ENCODE assay signal across 1 cellular context in genomic region chrX:56764153-56764974, GRCh38.
A peak's percentile ranks its signal among the peaks of the same experiment; 100 is the strongest.
TF ChIP-seq lines count a peak whose summit lies in the region.

No MANE protein-coding gene starts in this region.

TF ChIP-seq in GM12878, 131 proteins besides CTCF, POLR2A, EP300 and RAD21 (continued from another document and continues in another):
- no peak for TF ChIP-seq ZNF687 (IDR thresholded peaks at IDR 0.05)
- TF ChIP-seq ZNF622 (IDR thresholded peaks at IDR 0.05), result no peak
- TF ChIP-seq ZNF207 (IDR thresholded peaks at IDR 0.05; ENCODE audit: borderline replicate concordance), result no peak
- no peak for TF ChIP-seq TCF7 (IDR thresholded peaks at IDR 0.05; ENCODE audit: borderline replicate concordance)
- no peak for TF ChIP-seq DPF2 (IDR thresholded peaks at IDR 0.05)
- TF ChIP-seq BRCA1 (IDR thresholded peaks at IDR 0.05; ENCODE audit: low read depth, low read length), result no peak
- no peak for TF ChIP-seq NR2C2 (IDR thresholded peaks at IDR 0.05; ENCODE audit: borderline replicate concordance, control insufficient read depth, insufficient read length, low read depth)
- no peak for TF ChIP-seq KDM1A (IDR thresholded peaks at IDR 0.05; ENCODE audit: borderline replicate concordance)
- no peak for TF ChIP-seq IRF5 (IDR thresholded peaks at IDR 0.05; ENCODE audit: borderline replicate concordance)
- TF ChIP-seq REST (IDR thresholded peaks at IDR 0.05; ENCODE audit: low read depth, low read length), result no peak
- TF ChIP-seq POLR2AphosphoS2 (IDR thresholded peaks at IDR 0.05; ENCODE audit: low read depth, low read length), result no peak
- TF ChIP-seq ESRRA (IDR thresholded peaks at IDR 0.05; ENCODE audit: low read length), result 0 out of 2 replicates have a peak, but pooled peaks have one; percentile 58
- TF ChIP-seq EZH2 (IDR thresholded peaks at IDR 0.05; ENCODE audit: borderline replicate concordance, control insufficient read depth, low read depth, low read length), result no peak
- TF ChIP-seq STAT3 (IDR thresholded peaks at IDR 0.05; ENCODE audit: low read depth, low read length), result no peak
- no peak for TF ChIP-seq TCF3 (IDR thresholded peaks at IDR 0.05; ENCODE audit: borderline replicate concordance, insufficient read depth, low read depth, low read length)
- no peak for TF ChIP-seq ELK1 (IDR thresholded peaks at IDR 0.05; ENCODE audit: low read depth, low read length)
- no peak for TF ChIP-seq EGR1 (IDR thresholded peaks at IDR 0.05; ENCODE audit: borderline replicate concordance in 1 of 2, low read depth in 2 of 2, low read length in 2 of 2)
- TF ChIP-seq STAT1 (conservative IDR thresholded peaks at IDR 0.05), result no peak
- TF ChIP-seq ETV6 (conservative IDR thresholded peaks at IDR 0.05 in 1 of 2, IDR thresholded peaks at IDR 0.05 in 1 of 2; ENCODE audit: borderline replicate concordance in 1 of 2, low read depth in 1 of 2), result no peak
- no peak for TF ChIP-seq USF1 (IDR thresholded peaks at IDR 0.05; ENCODE audit: borderline replicate concordance, extremely low read length, insufficient read depth, low read depth, low read length)
- no peak for TF ChIP-seq GATAD2B (conservative IDR thresholded peaks at IDR 0.05; ENCODE audit: low read depth)
- TF ChIP-seq NRF1 (conservative IDR thresholded peaks at IDR 0.05; ENCODE audit: low read depth, low read length), result no peak
- TF ChIP-seq MXI1 (IDR thresholded peaks at IDR 0.05; ENCODE audit: low read depth, low read length), result peak; percentile 86
- peak; percentile 28; the same call in 1 of the 3 replicates for TF ChIP-seq POU2F2 (IDR thresholded peaks at IDR 0.05; ENCODE audit: borderline replicate concordance, low read depth, low read length)
- TF ChIP-seq SMAD5 (IDR thresholded peaks at IDR 0.05; ENCODE audit: low read depth), result no peak
- TF ChIP-seq TARDBP (IDR thresholded peaks at IDR 0.05; ENCODE audit: borderline replicate concordance), result no peak
- TF ChIP-seq YBX1 (IDR thresholded peaks at IDR 0.05), result no peak
- no peak for TF ChIP-seq ATF7 (IDR thresholded peaks at IDR 0.05; ENCODE audit: low read depth)
- no peak for TF ChIP-seq CBX3 (IDR thresholded peaks at IDR 0.05; ENCODE audit: borderline replicate concordance, low read depth)
- TF ChIP-seq MTA2 (IDR thresholded peaks at IDR 0.05; ENCODE audit: low read depth), result no peak
- no peak for TF ChIP-seq ZBTB33 (IDR thresholded peaks at IDR 0.05)
- 0 out of 2 replicates have a peak, but pooled peaks have one; percentile 22 for TF ChIP-seq CBX5 (IDR thresholded peaks at IDR 0.05; ENCODE audit: low read depth)
- 0 out of 2 replicates have a peak, but pooled peaks have one; percentile 8 for TF ChIP-seq RELB (IDR thresholded peaks at IDR 0.05; ENCODE audit: low read depth)
- no peak for TF ChIP-seq BMI1 (IDR thresholded peaks at IDR 0.05; ENCODE audit: borderline replicate concordance)
- no peak for TF ChIP-seq BACH1 (IDR thresholded peaks at IDR 0.05; ENCODE audit: borderline replicate concordance)
- peak; percentile 45 for TF ChIP-seq RUNX3 (IDR thresholded peaks at IDR 0.05; ENCODE audit: low read length)
- no peak; the same call in 1 of the 2 replicates for TF ChIP-seq MTA3 (IDR thresholded peaks at IDR 0.05; ENCODE audit: borderline replicate concordance, low read length)
- TF ChIP-seq SUPT20H (IDR thresholded peaks at IDR 0.05; ENCODE audit: borderline replicate concordance, control insufficient read depth, low read depth, low read length), result no peak
- no peak for TF ChIP-seq ATF2 (IDR thresholded peaks at IDR 0.05; ENCODE audit: low read length)
- TF ChIP-seq ATF3 (IDR thresholded peaks at IDR 0.05; ENCODE audit: borderline replicate concordance, extremely low read depth, low read depth, low read length), result no peak
- TF ChIP-seq SUZ12 (IDR thresholded peaks at IDR 0.05; ENCODE audit: unreplicated experiment), result no peak
- TF ChIP-seq ASH2L (IDR thresholded peaks at IDR 0.05; ENCODE audit: borderline replicate concordance, low read depth), result no peak
